1 cellular context compared by ENCODE assay signal in the genomic region with DNA sequence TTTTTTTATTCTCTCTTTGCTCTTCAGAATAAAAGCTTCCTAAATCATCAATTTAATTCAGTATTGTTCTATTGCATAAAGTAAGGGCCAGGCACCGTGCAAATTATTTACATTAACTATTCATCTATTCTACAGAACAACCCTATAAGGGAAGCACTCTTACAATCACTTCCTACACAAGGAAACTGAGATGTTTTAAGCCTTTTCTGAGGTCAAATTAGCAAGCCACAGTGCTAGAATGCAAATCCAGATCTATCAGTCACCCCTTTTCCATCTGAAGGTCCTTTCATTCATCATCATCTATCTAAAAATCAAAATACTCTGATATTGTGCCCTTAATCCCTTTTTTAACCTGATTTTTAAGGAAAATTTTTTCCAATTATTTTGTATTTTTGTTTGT.
TF ChIP-seq lines count a peak whose summit lies in the region.

No MANE protein-coding gene starts in this region.

TF ChIP-seq in GM12878, 131 proteins besides CTCF, POLR2A, EP300 and RAD21:
- TF ChIP-seq BRCA1 (IDR thresholded peaks at IDR 0.05; ENCODE audit: low read depth, low read length) (no peak), RUNX3 (IDR thresholded peaks at IDR 0.05; ENCODE audit: low read length) (0 out of 2 replicates have a peak, but pooled peaks have one; percentile 17), MTA2 (IDR thresholded peaks at IDR 0.05; ENCODE audit: low read depth) (peak; percentile 26; the same call in 1 of the 2 replicates), ZSCAN29 (IDR thresholded peaks at IDR 0.05) (no peak), CREM (IDR thresholded peaks at IDR 0.05; ENCODE audit: low read depth) (no peak), PAX5 (IDR thresholded peaks at IDR 0.05; ENCODE audit: borderline replicate concordance, low read depth, low read length) (no peak), CHD2 (IDR thresholded peaks at IDR 0.05; ENCODE audit: borderline replicate concordance, low read depth, low read length) (no peak), POU2F2 (IDR thresholded peaks at IDR 0.05; ENCODE audit: borderline replicate concordance, low read depth, low read length) (peak; percentile 73; the same call in 1 of the 3 replicates), SUPT20H (IDR thresholded peaks at IDR 0.05; ENCODE audit: borderline replicate concordance, control insufficient read depth, low read depth, low read length) (no peak), JUND (IDR thresholded peaks at IDR 0.05; ENCODE audit: low read depth, low read length) (no peak)
- TF ChIP-seq, protein P1, sequence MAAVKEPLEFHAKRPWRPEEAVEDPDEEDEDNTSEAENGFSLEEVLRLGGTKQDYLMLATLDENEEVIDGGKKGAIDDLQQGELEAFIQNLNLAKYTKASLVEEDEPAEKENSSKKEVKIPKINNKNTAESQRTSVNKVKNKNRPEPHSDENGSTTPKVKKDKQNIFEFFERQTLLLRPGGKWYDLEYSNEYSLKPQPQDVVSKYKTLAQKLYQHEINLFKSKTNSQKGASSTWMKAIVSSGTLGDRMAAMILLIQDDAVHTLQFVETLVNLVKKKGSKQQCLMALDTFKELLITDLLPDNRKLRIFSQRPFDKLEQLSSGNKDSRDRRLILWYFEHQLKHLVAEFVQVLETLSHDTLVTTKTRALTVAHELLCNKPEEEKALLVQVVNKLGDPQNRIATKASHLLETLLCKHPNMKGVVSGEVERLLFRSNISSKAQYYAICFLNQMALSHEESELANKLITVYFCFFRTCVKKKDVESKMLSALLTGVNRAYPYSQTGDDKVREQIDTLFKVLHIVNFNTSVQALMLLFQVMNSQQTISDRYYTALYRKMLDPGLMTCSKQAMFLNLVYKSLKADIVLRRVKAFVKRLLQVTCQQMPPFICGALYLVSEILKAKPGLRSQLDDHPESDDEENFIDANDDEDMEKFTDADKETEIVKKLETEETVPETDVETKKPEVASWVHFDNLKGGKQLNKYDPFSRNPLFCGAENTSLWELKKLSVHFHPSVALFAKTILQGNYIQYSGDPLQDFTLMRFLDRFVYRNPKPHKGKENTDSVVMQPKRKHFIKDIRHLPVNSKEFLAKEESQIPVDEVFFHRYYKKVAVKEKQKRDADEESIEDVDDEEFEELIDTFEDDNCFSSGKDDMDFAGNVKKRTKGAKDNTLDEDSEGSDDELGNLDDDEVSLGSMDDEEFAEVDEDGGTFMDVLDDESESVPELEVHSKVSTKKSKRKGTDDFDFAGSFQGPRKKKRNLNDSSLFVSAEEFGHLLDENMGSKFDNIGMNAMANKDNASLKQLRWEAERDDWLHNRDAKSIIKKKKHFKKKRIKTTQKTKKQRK (IDR thresholded peaks at IDR 0.05; ENCODE audit: low read depth, low read length) = no peak
- TF ChIP-seq, protein P2, sequence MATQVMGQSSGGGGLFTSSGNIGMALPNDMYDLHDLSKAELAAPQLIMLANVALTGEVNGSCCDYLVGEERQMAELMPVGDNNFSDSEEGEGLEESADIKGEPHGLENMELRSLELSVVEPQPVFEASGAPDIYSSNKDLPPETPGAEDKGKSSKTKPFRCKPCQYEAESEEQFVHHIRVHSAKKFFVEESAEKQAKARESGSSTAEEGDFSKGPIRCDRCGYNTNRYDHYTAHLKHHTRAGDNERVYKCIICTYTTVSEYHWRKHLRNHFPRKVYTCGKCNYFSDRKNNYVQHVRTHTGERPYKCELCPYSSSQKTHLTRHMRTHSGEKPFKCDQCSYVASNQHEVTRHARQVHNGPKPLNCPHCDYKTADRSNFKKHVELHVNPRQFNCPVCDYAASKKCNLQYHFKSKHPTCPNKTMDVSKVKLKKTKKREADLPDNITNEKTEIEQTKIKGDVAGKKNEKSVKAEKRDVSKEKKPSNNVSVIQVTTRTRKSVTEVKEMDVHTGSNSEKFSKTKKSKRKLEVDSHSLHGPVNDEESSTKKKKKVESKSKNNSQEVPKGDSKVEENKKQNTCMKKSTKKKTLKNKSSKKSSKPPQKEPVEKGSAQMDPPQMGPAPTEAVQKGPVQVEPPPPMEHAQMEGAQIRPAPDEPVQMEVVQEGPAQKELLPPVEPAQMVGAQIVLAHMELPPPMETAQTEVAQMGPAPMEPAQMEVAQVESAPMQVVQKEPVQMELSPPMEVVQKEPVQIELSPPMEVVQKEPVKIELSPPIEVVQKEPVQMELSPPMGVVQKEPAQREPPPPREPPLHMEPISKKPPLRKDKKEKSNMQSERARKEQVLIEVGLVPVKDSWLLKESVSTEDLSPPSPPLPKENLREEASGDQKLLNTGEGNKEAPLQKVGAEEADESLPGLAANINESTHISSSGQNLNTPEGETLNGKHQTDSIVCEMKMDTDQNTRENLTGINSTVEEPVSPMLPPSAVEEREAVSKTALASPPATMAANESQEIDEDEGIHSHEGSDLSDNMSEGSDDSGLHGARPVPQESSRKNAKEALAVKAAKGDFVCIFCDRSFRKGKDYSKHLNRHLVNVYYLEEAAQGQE (IDR thresholded peaks at IDR 0.05; ENCODE audit: low read depth, low read length) = no peak
